18 cellular contexts compared by ENCODE assay signal in the genomic region with DNA sequence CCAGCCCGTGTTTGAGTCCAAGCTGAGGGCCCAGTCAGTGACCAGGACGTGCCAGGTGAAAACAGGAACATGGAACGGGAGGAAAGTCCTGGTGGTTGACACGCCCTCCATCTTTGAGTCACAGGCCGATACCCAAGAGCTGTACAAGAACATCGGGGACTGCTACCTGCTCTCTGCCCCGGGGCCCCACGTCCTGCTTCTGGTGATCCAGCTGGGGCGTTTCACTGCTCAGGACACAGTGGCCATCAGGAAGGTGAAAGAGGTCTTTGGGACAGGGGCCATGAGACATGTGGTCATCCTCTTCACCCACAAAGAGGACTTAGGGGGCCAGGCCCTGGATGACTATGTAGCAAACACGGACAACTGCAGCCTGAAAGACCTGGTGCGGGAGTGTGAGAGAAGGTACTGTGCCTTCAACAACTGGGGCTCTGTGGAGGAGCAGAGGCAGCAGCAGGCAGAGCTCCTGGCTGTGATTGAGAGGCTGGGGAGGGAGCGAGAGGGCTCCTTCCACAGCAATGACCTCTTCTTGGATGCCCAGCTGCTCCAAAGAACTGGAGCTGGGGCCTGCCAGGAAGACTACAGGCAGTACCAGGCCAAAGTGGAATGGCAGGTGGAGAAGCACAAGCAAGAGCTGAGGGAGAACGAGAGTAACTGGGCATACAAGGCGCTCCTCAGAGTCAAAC. TPM values are rescaled to one million over a fixed set of nuclear protein-coding genes. Genes with fewer than 3 reads are reported as not detected.
DNase-seq lines count a peak whose midpoint lies in the region; ATAC-seq lines count a peak whose summit lies in the region.
"Had no signal": no experiment of that assay in that cellular context is flagged by ENCODE, and none has a peak within 500 bp of the region (broad histone marks: within the 10 kb centered on the region; RNA-seq: fewer than 3 reads in every experiment).

No MANE protein-coding gene starts in this region.

- no peak for DNase-seq in CD4-positive, CD25-positive, alpha-beta regulatory T cell
- DNase-seq in CD4-positive, alpha-beta memory T cell: peak in 1 of 5 donors; percentile 37
- DNase-seq in NCI-H2227 (lab: John Stamatoyannopoulos, UW; ENCODE audit: unreplicated experiment): no peak
- DNase-seq: DMS153, mesendoderm, NCI-H1105 treated with DMSO at 0.1 percent for 48 hours, NCI-H2171 treated with DMSO at 0.1 percent for 48 hours, NCI-H82, right cardiac atrium had no signal

- H3K4me3 Mint-ChIP-seq in CD4-positive, CD25-positive, alpha-beta regulatory T cell: peak overlapping the region; percentile 95 to 99 (median 98)
- H3K4me3 Mint-ChIP-seq in CD4-positive, alpha-beta memory T cell: peak overlapping the region; percentile 92 to 100 (median 98)
- H3K4me3 Mint-ChIP-seq in activated T-helper 17 cell treated with anti-CD3 and anti-CD28 coated beads, Interleukin-2, amount 50 U/mL, for 72 hours: peak overlapping the region; percentile 89
- H3K4me3 Mint-ChIP-seq: WTC11 had no signal

- H3K27ac ChIP-seq in CD4-positive, CD25-positive, alpha-beta regulatory T cell (ENCODE audit: insufficient read depth, low read length, poor library complexity, severe bottlenecking): peak overlapping the region; percentile 71
- peak overlapping the region; percentile 83 for H3K27ac ChIP-seq in CD4-positive, alpha-beta memory T cell (ENCODE audit: low read depth, low read length)
- H3K27ac ChIP-seq: KMS-11, neutrophil had no signal

- ATAC-seq in CD4-positive, CD25-positive, alpha-beta regulatory T cell (ENCODE audit: low read depth in 2 of 2): no peak
- peak; percentile 30 for ATAC-seq in activated T-helper 17 cell treated with anti-CD3 and anti-CD28 coated beads, Interleukin-2, amount 50 U/mL, for 72 hours (replicated peaks)
- ATAC-seq in HG03469 (IDR thresholded peaks at IDR 0.05; ENCODE audit: unreplicated experiment) (no peak), HG02763 (IDR thresholded peaks at IDR 0.05; ENCODE audit: unreplicated experiment) (no peak)
- ATAC-seq: right cardiac atrium, WTC11 had no signal

- H3K27me3 Mint-ChIP-seq in CD4-positive, CD25-positive, alpha-beta regulatory T cell: no peaks in the 10 kb centered on the region
- no peaks in the 10 kb centered on the region for H3K27me3 Mint-ChIP-seq in CD4-positive, alpha-beta memory T cell
- no peaks in the 10 kb centered on the region for H3K27me3 Mint-ChIP-seq in activated T-helper 17 cell treated with anti-CD3 and anti-CD28 coated beads, Interleukin-2, amount 50 U/mL, for 72 hours

- H3K36me3 Mint-ChIP-seq in CD4-positive, CD25-positive, alpha-beta regulatory T cell: peaks cover 84% of the 10 kb centered on the region
- peaks cover 85 to 86% of the 10 kb centered on the region in 2 donors for H3K36me3 Mint-ChIP-seq in CD4-positive, alpha-beta memory T cell
- peaks cover 97% of the 10 kb centered on the region for H3K36me3 Mint-ChIP-seq in activated T-helper 17 cell treated with anti-CD3 and anti-CD28 coated beads, Interleukin-2, amount 50 U/mL, for 72 hours (ENCODE audit: low read depth)
- H3K36me3 Mint-ChIP-seq: WTC11 had no signal

- no peaks in the 10 kb centered on the region for H3K9me3 ChIP-seq in CD4-positive, CD25-positive, alpha-beta regulatory T cell (ENCODE audit: control insufficient read depth in 2 of 2, low read length in 2 of 2)
- no peaks in the 10 kb centered on the region for H3K9me3 ChIP-seq in CD4-positive, alpha-beta memory T cell (ENCODE audit: control insufficient read depth in 1 of 2, low read length in 2 of 2)
- no peaks in the 10 kb centered on the region for H3K9me3 ChIP-seq in mononuclear cell (ENCODE audit: low read depth, low read length)
- H3K9me3 ChIP-seq: HAP-1, neutrophil had no signal

- CTCF ChIA-PET in CD4-positive, alpha-beta memory T cell (lab: Charles Lee; ENCODE audit: partially characterized antibody): interaction anchor here (0.8 to 5.6 kb wide), 14 partner anchors 8 to 293 kb away, joined by 3 to 38 read pairs (median 8); partner anchors contain the start of genes GIMAP1, GIMAP2, GIMAP4 and GIMAP6

- H3K36me3 ChIP-seq in CD4-positive, CD25-positive, alpha-beta regulatory T cell (ENCODE audit: control insufficient read depth, insufficient read depth, low read length): peaks cover 58% of the 10 kb centered on the region
- H3K36me3 ChIP-seq in CD4-positive, alpha-beta memory T cell (ENCODE audit: insufficient read depth, low read length): peaks cover 56% of the 10 kb centered on the region
- H3K36me3 ChIP-seq: HAP-1, neutrophil had no signal

- H3K4me1 ChIP-seq in CD4-positive, CD25-positive, alpha-beta regulatory T cell (ENCODE audit: control insufficient read depth, insufficient read depth, low read length, poor library complexity, severe bottlenecking): peaks cover 86% of the 10 kb centered on the region
- peaks cover 67% of the 10 kb centered on the region for H3K4me1 ChIP-seq in CD4-positive, alpha-beta memory T cell (ENCODE audit: insufficient read depth, low read length)
- H3K4me1 ChIP-seq in mononuclear cell (ENCODE audit: insufficient read depth, low read length): peaks cover 78% of the 10 kb centered on the region
- H3K4me1 ChIP-seq: HAP-1 had no signal

- H3K9me3 Mint-ChIP-seq in CD4-positive, CD25-positive, alpha-beta regulatory T cell: no peaks in the 10 kb centered on the region
- H3K9me3 Mint-ChIP-seq in CD4-positive, alpha-beta memory T cell: peaks cover 0 to 10% (median 0%) of the 10 kb centered on the region in 8 donors
- peaks cover 3% of the 10 kb centered on the region for H3K9me3 Mint-ChIP-seq in activated T-helper 17 cell treated with anti-CD3 and anti-CD28 coated beads, Interleukin-2, amount 50 U/mL, for 72 hours
- H3K9me3 Mint-ChIP-seq: WTC11 had no signal

- intact Hi-C loops in CD4-positive, alpha-beta memory T cell (cut with micrococcal nuclease): loop anchor here (5.0 kb wide), 1 partner anchor 225 kb away; no protein-coding TSS in a partner anchor

- peak overlapping the region; percentile 99 for H3K4me3 ChIP-seq in CD4-positive, CD25-positive, alpha-beta regulatory T cell (ENCODE audit: low read depth, low read length)
- peak overlapping the region; percentile 81 to 82 for H3K4me3 ChIP-seq in CD4-positive, alpha-beta memory T cell (ENCODE audit: low read length in 2 of 2)
- peak overlapping the region; percentile 7 for H3K4me3 ChIP-seq in mononuclear cell (ENCODE audit: low read length)
- H3K4me3 ChIP-seq: HAP-1 had no signal

- POLR2A ChIA-PET in CD4-positive, alpha-beta memory T cell (lab: Charles Lee; ENCODE audit: partially characterized antibody): interaction anchor here (0.9 to 12.4 kb wide), 25 partner anchors 12 to 292 kb away, joined by 3 to 593 read pairs (median 11); partner anchors contain the start of genes GIMAP1, GIMAP2, GIMAP4 and GIMAP5

- H3K27ac Mint-ChIP-seq in CD4-positive, CD25-positive, alpha-beta regulatory T cell: peak overlapping the region; percentile 86 to 99 (median 91)
- H3K27ac Mint-ChIP-seq in CD4-positive, alpha-beta memory T cell: peak overlapping the region; percentile 86 to 97 (median 96)
- peak overlapping the region; percentile 97 for H3K27ac Mint-ChIP-seq in activated T-helper 17 cell treated with anti-CD3 and anti-CD28 coated beads, Interleukin-2, amount 50 U/mL, for 72 hours
- H3K27ac Mint-ChIP-seq: WTC11 had no signal

- peaks cover 29 to 83% (median 70%) of the 10 kb centered on the region in 4 donors for H3K4me1 Mint-ChIP-seq in CD4-positive, CD25-positive, alpha-beta regulatory T cell
- peaks cover 56 to 95% (median 65%) of the 10 kb centered on the region in 4 donors for H3K4me1 Mint-ChIP-seq in CD4-positive, alpha-beta memory T cell
- peaks cover 36% of the 10 kb centered on the region for H3K4me1 Mint-ChIP-seq in activated T-helper 17 cell treated with anti-CD3 and anti-CD28 coated beads, Interleukin-2, amount 50 U/mL, for 72 hours
- H3K4me1 Mint-ChIP-seq: WTC11 had no signal

- H3K27me3 ChIP-seq in CD4-positive, CD25-positive, alpha-beta regulatory T cell (ENCODE audit: control insufficient read depth, insufficient read depth, low read length): no peaks in the 10 kb centered on the region
- no peaks in the 10 kb centered on the region for H3K27me3 ChIP-seq in CD4-positive, alpha-beta memory T cell (ENCODE audit: insufficient read depth, low read length)
- H3K27me3 ChIP-seq in mononuclear cell (ENCODE audit: insufficient read depth, low read length): no peaks in the 10 kb centered on the region

RNA-seq across cellular contexts. Expression of gene GIMAP5, which starts 5.2 kb away (rescaled TPM):
- total RNA-seq in CD4-positive, CD25-positive, alpha-beta regulatory T cell: 37.4 TPM
- 100 to 1,000 TPM; 249 to 539 (median 320) TPM for polyA plus RNA-seq in CD4-positive, CD25-positive, alpha-beta regulatory T cell
- 100 to 1,000 TPM; 296 to 297 TPM for total RNA-seq in CD4-positive, alpha-beta memory T cell
- polyA plus RNA-seq in CD4-positive, alpha-beta memory T cell: 100 to 1,000 TPM; 415 to 679 TPM
- 100 to 1,000 TPM; 106 to 142 TPM for total RNA-seq in activated T-helper 17 cell treated with anti-CD3 and anti-CD28 coated beads, Interleukin-2, amount 50 U/mL, for 72 hours
- 102 TPM for total RNA-seq in mononuclear cell
- polyA plus RNA-seq: BJ had no signal

RNA-seq across cellular contexts. Expression of gene GIMAP1, which starts 26.0 kb away (rescaled TPM):
- 17.1 TPM for total RNA-seq in CD4-positive, CD25-positive, alpha-beta regulatory T cell
- 10 to 100 TPM; 48.4 to 90.0 (median 64.6) TPM for polyA plus RNA-seq in CD4-positive, CD25-positive, alpha-beta regulatory T cell
- total RNA-seq in CD4-positive, alpha-beta memory T cell: 10 to 100 TPM; 93.7 to 97.6 TPM
- 10 to 100 TPM; 36.6 to 69.2 TPM for polyA plus RNA-seq in CD4-positive, alpha-beta memory T cell
- total RNA-seq in activated T-helper 17 cell treated with anti-CD3 and anti-CD28 coated beads, Interleukin-2, amount 50 U/mL, for 72 hours: 1 to 10 TPM; 5.1 to 5.6 TPM
- 10.0 TPM for total RNA-seq in mononuclear cell
- total RNA-seq: WTC11 had no signal
- polyA plus RNA-seq: BJ had no signal

RNA-seq across cellular contexts. Expression of gene GIMAP2, which starts 56.9 kb away (rescaled TPM):
- 95.1 TPM for total RNA-seq in CD4-positive, CD25-positive, alpha-beta regulatory T cell
- polyA plus RNA-seq in CD4-positive, CD25-positive, alpha-beta regulatory T cell: 100 to 1,000 TPM in 2 of 4 donors, 10 to 100 TPM in 2; 79.0 to 142 (median 110) TPM
- total RNA-seq in CD4-positive, alpha-beta memory T cell: 100 to 1,000 TPM; 238 to 244 TPM
- polyA plus RNA-seq in CD4-positive, alpha-beta memory T cell: 100 to 1,000 TPM in 1 of 2 donors, 10 to 100 TPM in 1; 90.0 to 110 TPM
- 10 to 100 TPM; 29.1 to 44.9 TPM for total RNA-seq in activated T-helper 17 cell treated with anti-CD3 and anti-CD28 coated beads, Interleukin-2, amount 50 U/mL, for 72 hours
- total RNA-seq in mononuclear cell: 159 TPM

RNA-seq across cellular contexts. Expression of gene TMEM176B, which starts 57.7 kb away (rescaled TPM):
- not detected for total RNA-seq in CD4-positive, CD25-positive, alpha-beta regulatory T cell
- 1 to 10 TPM in 1 of 4 donors, under 1 TPM in 2, not detected in 1; 0.21 to 1.0 (median 0.33) TPM for polyA plus RNA-seq in CD4-positive, CD25-positive, alpha-beta regulatory T cell
- 1 to 10 TPM; 1.6 to 2.3 TPM for total RNA-seq in CD4-positive, alpha-beta memory T cell
- not detected for polyA plus RNA-seq in CD4-positive, alpha-beta memory T cell
- not detected for total RNA-seq in activated T-helper 17 cell treated with anti-CD3 and anti-CD28 coated beads, Interleukin-2, amount 50 U/mL, for 72 hours
- total RNA-seq in mononuclear cell: 4.7 TPM
- polyA plus RNA-seq: BJ had no signal

RNA-seq across cellular contexts. Expression of gene TMEM176A, which starts 58.1 kb away (rescaled TPM):
- not detected for total RNA-seq in CD4-positive, CD25-positive, alpha-beta regulatory T cell
- polyA plus RNA-seq in CD4-positive, CD25-positive, alpha-beta regulatory T cell: under 1 TPM in 2 of 4 donors, not detected in 2; 0.24 TPM
- 1 to 10 TPM; 1.1 to 2.6 TPM for total RNA-seq in CD4-positive, alpha-beta memory T cell
- polyA plus RNA-seq in CD4-positive, alpha-beta memory T cell: under 1 TPM in 1 of 2 donors, not detected in 1; 0.26 TPM
- under 1 TPM in 1 of 2 donors, not detected in 1; 0.45 TPM for total RNA-seq in activated T-helper 17 cell treated with anti-CD3 and anti-CD28 coated beads, Interleukin-2, amount 50 U/mL, for 72 hours
- 2.1 TPM for total RNA-seq in mononuclear cell
- polyA plus RNA-seq: BJ had no signal

Comparison
In these comparisons a context has a peak if more than half of its experiments do, and no peak if none do; other contexts are left out.
1. H3K4me3 ChIP-seq: peak in every context shown above with its lines; median percentile 99 in CD4-positive, CD25-positive, alpha-beta regulatory T cell; 82 in CD4-positive, alpha-beta memory T cell; 7 in mononuclear cell.